In the genomic region with DNA sequence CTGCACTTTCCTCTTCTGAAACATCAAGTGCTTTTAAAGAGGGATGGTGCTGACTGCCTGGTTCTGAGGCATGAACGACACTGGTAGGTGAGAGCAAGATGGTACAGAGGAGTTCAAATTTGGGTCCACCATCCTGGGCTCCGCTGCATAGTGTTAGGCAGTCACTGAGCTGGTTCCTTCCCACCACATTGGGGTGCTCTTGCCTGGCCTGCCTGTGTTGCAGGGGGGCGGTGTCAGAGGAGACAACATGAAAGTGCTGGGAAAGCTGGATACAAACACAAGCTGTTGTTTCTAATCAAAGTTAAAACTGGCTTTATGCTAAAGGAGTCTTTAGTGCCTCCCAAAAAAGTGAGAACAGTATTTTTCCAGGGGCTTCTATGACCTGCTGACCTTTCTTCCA, we compare ENCODE assay signal across 28 cellular contexts.
"Had no signal": no experiment of that assay in that cellular context is flagged by ENCODE, and none has a peak within 500 bp of the region (broad histone marks: within the 10 kb centered on the region; RNA-seq: fewer than 3 reads in every experiment).

No MANE protein-coding gene starts in this region.

- H3K9me3 Mint-ChIP-seq: activated CD4-positive, alpha-beta T cell treated with anti-CD3 and anti-CD28 coated beads, Interleukin-2, amount 10 ng/mL, durations not matched to agents 24 days and 14 days; activated naive CD8-positive, alpha-beta T cell treated with anti-CD3 and anti-CD28 coated beads, Interleukin-2, amount 10 ng/mL, durations not matched to agents 7 days and 5 days; activated T-helper 1 cell treated with anti-CD3 and anti-CD28 coated beads, Interleukin-12 subunit alpha, Interleukin-12 subunit beta, Interleukin-2, Interleukin-4 antibody, amounts not matched to agents 30 ng/mL and 10 ng/mL and 1 ng/mL, durations not matched to agents 14 hours and 24 hours and 36 hours; activated T-helper 2 cell treated with anti-CD3 and anti-CD28 coated beads, Interferon-gamma antibody, Interleukin-2, Interleukin-4, amounts not matched to agents 10 μg/mL and 5 μg/mL and 100 μg/mL, durations not matched to agents 14 hours and 24 hours and 36 hours had no signal

- H3K27me3 Mint-ChIP-seq: activated CD4-positive, alpha-beta T cell treated with anti-CD3 and anti-CD28 coated beads, Interleukin-2, amount 10 ng/mL, durations not matched to agents 24 days and 14 days had no signal

- H3K36me3 Mint-ChIP-seq: activated CD8-positive, alpha-beta memory T cell treated with anti-CD3 and anti-CD28 coated beads, Interleukin-2, amount 10 ng/mL, durations not matched to agents 7 days and 5 days; activated naive CD4-positive, alpha-beta T cell treated with anti-CD3 and anti-CD28 coated beads, Interleukin-2, amount 50 U/mL, for 24 hours; activated naive CD8-positive, alpha-beta T cell treated with anti-CD3 and anti-CD28 coated beads, Interleukin-2, amount 10 ng/mL, durations not matched to agents 7 days and 5 days had no signal

- H3K4me3 ChIP-seq: ascending aorta, breast epithelium, cardiac muscle cell, colonic mucosa, esophagus muscularis mucosa, gastrocnemius medialis had no signal

- DNase-seq: activated CD4-positive, alpha-beta memory T cell treated with anti-CD3 and anti-CD28 coated beads for 36 hours; activated CD4-positive, alpha-beta T cell treated with anti-CD3 and anti-CD28 coated beads for 36 hours; activated CD4-positive, alpha-beta T cell treated with anti-CD3 and anti-CD28 coated beads, Interleukin-2, amount 10 ng/mL, durations not matched to agents 24 days and 14 days; activated CD4-positive, CD25-positive, alpha-beta regulatory T cell; activated CD4-positive, CD25-positive, alpha-beta regulatory T cell treated with anti-CD3 and anti-CD28 coated beads, Interleukin-2, amount 50 U/mL, for 72 hours; activated CD8-positive, alpha-beta memory T cell treated with anti-CD3 and anti-CD28 coated beads, Interleukin-2, amount 10 ng/mL, durations not matched to agents 7 days and 5 days; activated CD8-positive, alpha-beta memory T cell treated with anti-CD3 and anti-CD28 coated beads, Interleukin-2, amount 50 U/mL, for 4 hours; activated CD8-positive, alpha-beta T cell treated with anti-CD3 and anti-CD28 coated beads, Interleukin-2, amount 10 ng/mL, durations not matched to agents 7 days and 5 days; activated effector memory CD4-positive, alpha-beta T cell treated with anti-CD3 and anti-CD28 coated beads, Interleukin-2, amount 50 U/mL, for 16 hours; activated naive CD4-positive, alpha-beta T cell treated with anti-CD3 and anti-CD28 coated beads for 36 hours; activated naive CD8-positive, alpha-beta T cell treated with anti-CD3 and anti-CD28 coated beads, Interleukin-2, amount 10 ng/mL, durations not matched to agents 7 days and 5 days; activated T-cell treated with anti-CD3 and anti-CD28 coated beads, Interleukin-2, amount 50 U/mL, for 1 hour; activated T-cell treated with anti-CD3 and anti-CD28 coated beads, Interleukin-2, amount 50 U/mL, for 48 hours; central memory CD4-positive, alpha-beta T cell; cerebellar nuclear complex; colonic mucosa; effector CD8-positive, alpha-beta T cell; foreskin keratinocyte; gastrocnemius medialis; T-helper 2 cell had no signal

- H3K4me3 Mint-ChIP-seq: activated CD4-positive, alpha-beta memory T cell treated with anti-CD3 and anti-CD28 coated beads for 36 hours; activated CD4-positive, alpha-beta T cell treated with anti-CD3 and anti-CD28 coated beads for 36 hours; activated CD4-positive, alpha-beta T cell treated with anti-CD3 and anti-CD28 coated beads, Interleukin-2, amount 10 ng/mL, durations not matched to agents 24 days and 14 days; activated CD8-positive, alpha-beta memory T cell treated with anti-CD3 and anti-CD28 coated beads, Interleukin-2, amount 10 ng/mL, durations not matched to agents 7 days and 5 days; activated CD8-positive, alpha-beta T cell treated with anti-CD3 and anti-CD28 coated beads, Interleukin-2, amount 10 ng/mL, durations not matched to agents 7 days and 5 days; activated naive CD4-positive, alpha-beta T cell treated with anti-CD3 and anti-CD28 coated beads for 36 hours; activated naive CD4-positive, alpha-beta T cell treated with anti-CD3 and anti-CD28 coated beads, Interleukin-2, amount 50 U/mL, for 24 hours; activated naive CD8-positive, alpha-beta T cell treated with anti-CD3 and anti-CD28 coated beads, Interleukin-2, amount 10 ng/mL, durations not matched to agents 7 days and 5 days; activated T-helper 1 cell treated with anti-CD3 and anti-CD28 coated beads, Interleukin-12 subunit alpha, Interleukin-12 subunit beta, Interleukin-2, Interleukin-4 antibody, amounts not matched to agents 30 ng/mL and 10 ng/mL and 1 ng/mL, durations not matched to agents 14 hours and 24 hours and 36 hours; brain had no signal

- H3K27ac Mint-ChIP-seq: activated CD4-positive, alpha-beta memory T cell treated with anti-CD3 and anti-CD28 coated beads for 36 hours; activated CD4-positive, alpha-beta T cell treated with anti-CD3 and anti-CD28 coated beads for 36 hours; activated CD4-positive, alpha-beta T cell treated with anti-CD3 and anti-CD28 coated beads, Interleukin-2, amount 10 ng/mL, durations not matched to agents 24 days and 14 days; activated CD8-positive, alpha-beta memory T cell treated with anti-CD3 and anti-CD28 coated beads, Interleukin-2, amount 10 ng/mL, durations not matched to agents 7 days and 5 days; activated CD8-positive, alpha-beta T cell treated with anti-CD3 and anti-CD28 coated beads, Interleukin-2, amount 10 ng/mL, durations not matched to agents 7 days and 5 days; activated naive CD4-positive, alpha-beta T cell treated with anti-CD3 and anti-CD28 coated beads for 36 hours; activated naive CD4-positive, alpha-beta T cell treated with anti-CD3 and anti-CD28 coated beads, Interleukin-2, amount 50 U/mL, for 24 hours; activated naive CD8-positive, alpha-beta T cell treated with anti-CD3 and anti-CD28 coated beads, Interleukin-2, amount 10 ng/mL, durations not matched to agents 7 days and 5 days; activated T-helper 1 cell treated with anti-CD3 and anti-CD28 coated beads, Interleukin-12 subunit alpha, Interleukin-12 subunit beta, Interleukin-2, Interleukin-4 antibody, amounts not matched to agents 30 ng/mL and 10 ng/mL and 1 ng/mL, durations not matched to agents 14 hours and 24 hours and 36 hours; activated T-helper 2 cell treated with anti-CD3 and anti-CD28 coated beads, Interferon-gamma antibody, Interleukin-2, Interleukin-4, amounts not matched to agents 10 μg/mL and 5 μg/mL and 100 μg/mL, durations not matched to agents 14 hours and 24 hours and 36 hours; brain had no signal

- H3K4me1 Mint-ChIP-seq: activated CD4-positive, alpha-beta T cell treated with anti-CD3 and anti-CD28 coated beads for 36 hours; activated CD4-positive, alpha-beta T cell treated with anti-CD3 and anti-CD28 coated beads, Interleukin-2, amount 10 ng/mL, durations not matched to agents 24 days and 14 days; activated CD8-positive, alpha-beta memory T cell treated with anti-CD3 and anti-CD28 coated beads, Interleukin-2, amount 10 ng/mL, durations not matched to agents 7 days and 5 days; activated naive CD4-positive, alpha-beta T cell treated with anti-CD3 and anti-CD28 coated beads, Interleukin-2, amount 50 U/mL, for 24 hours; activated naive CD8-positive, alpha-beta T cell treated with anti-CD3 and anti-CD28 coated beads, Interleukin-2, amount 10 ng/mL, durations not matched to agents 7 days and 5 days had no signal
